8 cellular contexts compared by ENCODE assay signal in genomic region chr6:28081486-28081751, GRCh38. TPM values are rescaled to one million over a fixed set of nuclear protein-coding genes. Genes with fewer than 3 reads are reported as not detected.
DNase-seq lines count a peak whose midpoint lies in the region; ATAC-seq and TF ChIP-seq lines count a peak whose summit lies in the region.

No MANE protein-coding gene starts in this region.

- H4K20me1 ChIP-seq in BLaER1 treated with 17β-estradiol and CSF1 and Interleukin-3, amounts not matched to agents 10 nM and 100 nM = no peaks in the 10 kb centered on the region

- H3K4me2 ChIP-seq in BLaER1 treated with 17β-estradiol and CSF1 and Interleukin-3, amounts not matched to agents 10 nM and 100 nM = peak overlapping the region; percentile 76 to 93 (median 85)

- H3K4me3 ChIP-seq in BLaER1 treated with 17β-estradiol and CSF1 and Interleukin-3, amounts not matched to agents 10 nM and 100 nM = peak overlapping the region; percentile 69 to 87 (median 76)
- peak overlapping the region; percentile 70 for H3K4me3 ChIP-seq in WERI-Rb-1 (ENCODE audit: low read depth, low read length)
- H3K4me3 ChIP-seq in rectal smooth muscle tissue (ENCODE audit: low read length) = peak overlapping the region; percentile 97

- TF ChIP-seq CTCF in WERI-Rb-1 (IDR thresholded peaks at IDR 0.05; ENCODE audit: low read depth, low read length) (no peak), foreskin keratinocyte (conservative IDR thresholded peaks at IDR 0.05) (no peak)

- peak; percentile 33 for ATAC-seq in HG03439 (IDR thresholded peaks at IDR 0.05; ENCODE audit: unreplicated experiment)
- ATAC-seq in foreskin keratinocyte = no peak

- DNase-seq in GM19240 (ENCODE audit: insufficient read length, low spot score) (peak; percentile 17), WERI-Rb-1 (no peak), foreskin keratinocyte (no peak), 8988T (no peak), NCI-H524 treated with DMSO at 0.1 percent for 48 hours (lab: John Stamatoyannopoulos, UW) (no peak)

- peaks cover 0 to 3% (median 0%) of the 10 kb centered on the region in 11 experiments; a peak in 2 of 22 replicates for H3K9me3 ChIP-seq in BLaER1 treated with 17β-estradiol and CSF1 and Interleukin-3, amounts not matched to agents 10 nM and 100 nM (replicated peaks in 1 of 11)
- H3K9me3 ChIP-seq in WERI-Rb-1 (ENCODE audit: severe bottlenecking) = no peaks in the 10 kb centered on the region

- no peaks in the 10 kb centered on the region for H3K27me3 ChIP-seq in BLaER1 treated with 17β-estradiol and CSF1 and Interleukin-3, amounts not matched to agents 10 nM and 100 nM
- H3K27me3 ChIP-seq in WERI-Rb-1 (ENCODE audit: insufficient read depth, low read depth, severe bottlenecking) = no peaks in the 10 kb centered on the region
- H3K27me3 ChIP-seq in foreskin keratinocyte = no peaks in the 10 kb centered on the region
- H3K27me3 ChIP-seq in rectal smooth muscle tissue (ENCODE audit: control insufficient read depth, insufficient read depth, low read length) = no peaks in the 10 kb centered on the region

- peak overlapping the region; percentile 81 to 95 (median 91) for H3K27ac ChIP-seq in BLaER1 treated with 17β-estradiol and CSF1 and Interleukin-3, amounts not matched to agents 10 nM and 100 nM
- H3K27ac ChIP-seq in WERI-Rb-1 = peak overlapping the region; percentile 87
- peak overlapping the region; percentile 89 for H3K27ac ChIP-seq in foreskin keratinocyte
- H3K27ac ChIP-seq in rectal smooth muscle tissue (ENCODE audit: low read depth, low read length) = peak overlapping the region; percentile 94

- H3K9ac ChIP-seq in BLaER1 treated with 17β-estradiol and CSF1 and Interleukin-3, amounts not matched to agents 10 nM and 100 nM = peak overlapping the region; percentile 74 to 93 (median 86)
- peak overlapping the region; percentile 86 for H3K9ac ChIP-seq in rectal smooth muscle tissue (ENCODE audit: low read length)

- peaks cover 7 to 21% (median 18%) of the 10 kb centered on the region in 10 experiments for H3K4me1 ChIP-seq in BLaER1 treated with 17β-estradiol and CSF1 and Interleukin-3, amounts not matched to agents 10 nM and 100 nM
- H3K4me1 ChIP-seq in foreskin keratinocyte (peaks cover 7% of the 10 kb centered on the region), rectal smooth muscle tissue (ENCODE audit: control insufficient read depth, insufficient read depth, low read length) (no peaks in the 10 kb centered on the region)

- peaks cover 4 to 12% (median 9%) of the 10 kb centered on the region in 11 experiments; a peak in 13 of 22 replicates for H3K36me3 ChIP-seq in BLaER1 treated with 17β-estradiol and CSF1 and Interleukin-3, amounts not matched to agents 10 nM and 100 nM
- peaks cover 13% of the 10 kb centered on the region for H3K36me3 ChIP-seq in WERI-Rb-1
- no peaks in the 10 kb centered on the region for H3K36me3 ChIP-seq in rectal smooth muscle tissue (ENCODE audit: control insufficient read depth, insufficient read depth, low read length)

RNA-seq across cellular contexts. Expression of gene ZNF165, which starts 1.1 kb away (rescaled TPM):
- 5.3 and 6.8 TPM in 2 replicates for total RNA-seq in foreskin keratinocyte
- 3.6 and 5.7 TPM in 2 replicates for polyA plus RNA-seq in foreskin keratinocyte

RNA-seq across cellular contexts. Expression of gene ZSCAN16, which starts 43.0 kb away (rescaled TPM):
- 1.2 and 1.3 TPM in 2 replicates for total RNA-seq in foreskin keratinocyte
- polyA plus RNA-seq in foreskin keratinocyte = 0.88 and 0.93 TPM in 2 replicates
